14 cellular contexts compared by ENCODE assay signal in the genomic region with DNA sequence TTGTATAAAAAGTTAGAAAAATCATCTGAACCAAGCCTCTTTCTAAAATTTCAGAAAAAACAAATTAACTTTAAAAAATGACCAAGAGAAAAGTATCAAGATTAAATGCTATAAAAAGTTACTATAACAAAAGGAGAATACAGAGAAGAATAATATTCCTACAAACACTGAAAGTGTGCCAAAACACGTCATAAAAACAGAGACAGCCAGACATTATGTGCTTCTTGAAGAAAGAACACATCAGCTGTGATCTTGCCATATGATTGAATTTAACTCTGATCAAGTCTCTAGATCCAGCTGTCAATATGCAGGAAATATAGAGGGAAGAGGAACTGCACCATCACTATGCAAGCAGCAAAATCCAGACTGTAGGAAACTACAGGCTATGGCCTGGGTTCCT.
"Had no signal": no experiment of that assay in that cellular context is flagged by ENCODE, and none has a peak within 500 bp of the region (broad histone marks: within the 10 kb centered on the region; RNA-seq: fewer than 3 reads in every experiment).

No MANE protein-coding gene starts in this region.

- H3K27ac ChIP-seq: neutrophil, upper lobe of left lung had no signal

- H3K4me1 ChIP-seq: upper lobe of left lung had no signal

- H3K27me3 ChIP-seq: neutrophil, upper lobe of left lung had no signal

- H3K36me3 ChIP-seq: neutrophil, upper lobe of left lung had no signal

- H3K4me3 ChIP-seq: upper lobe of left lung had no signal

- ATAC-seq: activated CD4-positive, CD25-positive, alpha-beta regulatory T cell treated with anti-CD3 and anti-CD28 coated beads, Interleukin-2, amount 50 U/mL, for 24 hours; activated T-cell treated with anti-CD3 and anti-CD28 coated beads, Interleukin-2, amount 50 U/mL, for 4 hours; naive thymus-derived CD4-positive, alpha-beta T cell; sciatic nerve; stimulated activated naive CD8-positive, alpha-beta T cell treated with anti-CD3 and anti-CD28 coated beads, Interleukin-15, Interleukin-2, amounts not matched to agents 100 U/mL and 50 U/mL, for 24 hours; T-helper 17 cell had no signal

- DNase-seq: activated CD4-positive, alpha-beta memory T cell treated with anti-CD3 and anti-CD28 coated beads for 36 hours; activated gamma-delta T cell; activated naive CD8-positive, alpha-beta T cell treated with anti-CD3 and anti-CD28 coated beads for 36 hours; activated T-cell treated with anti-CD3 and anti-CD28 coated beads, Interleukin-2, amount 50 U/mL, for 4 hours; anterior cingulate cortex; hypothalamus; naive thymus-derived CD4-positive, alpha-beta T cell; stimulated activated CD4-positive, alpha-beta T cell treated with anti-CD3 and anti-CD28 coated beads, Interleukin-2, amount 100 ng/mL, for 48 hours; stimulated activated naive CD8-positive, alpha-beta T cell treated with anti-CD3 and anti-CD28 coated beads, Interleukin-15, Interleukin-2, amounts not matched to agents 100 U/mL and 50 U/mL, for 24 hours; T-helper 17 cell; upper lobe of left lung had no signal

- H3K9me3 ChIP-seq: neutrophil, upper lobe of left lung had no signal
